ENCODE assay signal across 17 cellular contexts in the genomic region with DNA sequence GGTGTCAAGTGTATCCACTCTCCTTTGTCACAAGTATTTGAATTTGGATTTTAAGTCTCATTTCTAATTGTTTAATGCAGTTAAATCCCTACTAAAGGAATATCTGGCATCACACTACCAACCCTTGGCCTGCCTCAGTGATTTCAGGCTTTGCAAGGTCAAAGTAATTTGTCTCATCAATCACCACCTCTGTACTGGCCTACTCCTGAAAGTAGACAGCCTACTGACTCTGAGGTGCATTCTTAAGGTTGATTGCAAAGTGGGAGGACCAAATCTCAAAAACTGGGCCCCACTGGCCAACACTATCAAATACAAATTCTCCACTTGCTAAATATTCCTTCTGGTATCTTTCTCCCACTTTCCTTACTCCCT. TPM values are rescaled to one million over a fixed set of nuclear protein-coding genes. Genes with fewer than 3 reads are reported as not detected.
DNase-seq lines count a peak whose midpoint lies in the region; ATAC-seq and TF ChIP-seq lines count a peak whose summit lies in the region.
"Had no signal": no experiment of that assay in that cellular context is flagged by ENCODE, and none has a peak within 500 bp of the region (broad histone marks: within the 10 kb centered on the region; RNA-seq: fewer than 3 reads in every experiment).

No MANE protein-coding gene starts in this region.

- intact Hi-C loops in activated CD8-positive, alpha-beta T cell treated with anti-CD3 and anti-CD28 coated beads for 36 hours (cut with micrococcal nuclease) = loop anchor here (1.0 kb wide), 1 partner anchor 96 kb away; no protein-coding TSS in a partner anchor

- no peak overlapping the region for H3K4me3 ChIP-seq in Karpas-422 (ENCODE audit: low read length)
- H3K4me3 ChIP-seq: HAP-1, spleen, suprapubic skin had no signal

- ATAC-seq in activated CD8-positive, alpha-beta T cell treated with anti-CD3 and anti-CD28 coated beads for 36 hours = peak; percentile 20
- no peak for ATAC-seq in activated CD8-positive, alpha-beta T cell treated with anti-CD3 and anti-CD28 coated beads, Interleukin-2, amount 10 ng/mL, durations not matched to agents 7 days and 5 days
- ATAC-seq in GM21576 (IDR thresholded peaks at IDR 0.05; ENCODE audit: unreplicated experiment) (peak; percentile 27), HG03354 (IDR thresholded peaks at IDR 0.05; ENCODE audit: poor library complexity, severe bottlenecking, unreplicated experiment) (peak; percentile 34), T-cell (replicated peaks in 1 of 4) (no peak)
- peak; percentile 27 to 31 for ATAC-seq in stimulated activated naive B cell treated with anti-CD40 and anti-IgM and Interleukin-4, amounts not matched to agents 10 μg/mL and 1 μg/mL and 100 μg/mL, for 72 hours (replicated peaks)

- H3K9me3 ChIP-seq in Karpas-422 (ENCODE audit: low read length) = no peaks in the 10 kb centered on the region
- H3K9me3 ChIP-seq: HAP-1, spleen, suprapubic skin had no signal

- no peaks in the 10 kb centered on the region for H3K79me2 ChIP-seq in Karpas-422 (ENCODE audit: low read length)

- H3K27me3 Mint-ChIP-seq in activated CD8-positive, alpha-beta T cell treated with anti-CD3 and anti-CD28 coated beads for 36 hours = no peaks in the 10 kb centered on the region
- H3K27me3 Mint-ChIP-seq in activated CD8-positive, alpha-beta T cell treated with anti-CD3 and anti-CD28 coated beads, Interleukin-2, amount 10 ng/mL, durations not matched to agents 7 days and 5 days (ENCODE audit: low read depth) = no peaks in the 10 kb centered on the region
- H3K27me3 Mint-ChIP-seq in stimulated activated naive B cell treated with anti-CD40 and anti-IgM and Interleukin-4, amounts not matched to agents 10 μg/mL and 1 μg/mL and 100 μg/mL, for 72 hours = no peaks in the 10 kb centered on the region
- H3K27me3 Mint-ChIP-seq in T-cell = no peaks in the 10 kb centered on the region

- CTCF ChIA-PET in activated CD8-positive, alpha-beta T cell treated with anti-CD3 and anti-CD28 coated beads for 36 hours (lab: Charles Lee) = interaction anchor here (0.8 to 6.5 kb wide), 4 partner anchors 9 to 536 kb away, joined by 3 to 61 read pairs (median 4); a partner anchor contains a TSS
- CTCF ChIA-PET in activated CD8-positive, alpha-beta T cell treated with anti-CD3 and anti-CD28 coated beads, Interleukin-2, amount 10 ng/mL, durations not matched to agents 7 days and 5 days (lab: Charles Lee) = interaction anchor here (1.3 to 6.1 kb wide), 2 partner anchors 96 to 208 kb away, joined by 4 to 66 read pairs; a partner anchor contains a TSS
- CTCF ChIA-PET in T-cell (lab: Charles Lee) = interaction anchor here (0.6 to 4.0 kb wide), 4 partner anchors 11 to 360 kb away, joined by 3 to 18 read pairs (median 8); a partner anchor contains a TSS

- peaks cover 3% of the 10 kb centered on the region for H3K4me1 Mint-ChIP-seq in activated CD8-positive, alpha-beta T cell treated with anti-CD3 and anti-CD28 coated beads for 36 hours (ENCODE audit: low read depth)
- H3K4me1 Mint-ChIP-seq in activated CD8-positive, alpha-beta T cell treated with anti-CD3 and anti-CD28 coated beads, Interleukin-2, amount 10 ng/mL, durations not matched to agents 7 days and 5 days (ENCODE audit: low read depth) = no peaks in the 10 kb centered on the region
- no peaks in the 10 kb centered on the region for H3K4me1 Mint-ChIP-seq in stimulated activated naive B cell treated with anti-CD40 and anti-IgM and Interleukin-4, amounts not matched to agents 10 μg/mL and 1 μg/mL and 100 μg/mL, for 72 hours
- peaks cover 0 to 6% (median 4%) of the 10 kb centered on the region in 3 donors for H3K4me1 Mint-ChIP-seq in T-cell

- no peaks in the 10 kb centered on the region for H3K36me3 Mint-ChIP-seq in activated CD8-positive, alpha-beta T cell treated with anti-CD3 and anti-CD28 coated beads for 36 hours (ENCODE audit: low read depth)
- no peaks in the 10 kb centered on the region for H3K36me3 Mint-ChIP-seq in activated CD8-positive, alpha-beta T cell treated with anti-CD3 and anti-CD28 coated beads, Interleukin-2, amount 10 ng/mL, durations not matched to agents 7 days and 5 days (ENCODE audit: low read depth)
- H3K36me3 Mint-ChIP-seq in stimulated activated naive B cell treated with anti-CD40 and anti-IgM and Interleukin-4, amounts not matched to agents 10 μg/mL and 1 μg/mL and 100 μg/mL, for 72 hours = no peaks in the 10 kb centered on the region
- H3K36me3 Mint-ChIP-seq in T-cell = no peaks in the 10 kb centered on the region

- H3K36me3 ChIP-seq in Karpas-422 (ENCODE audit: insufficient read depth, low read length) = no peaks in the 10 kb centered on the region
- H3K36me3 ChIP-seq: HAP-1, spleen, suprapubic skin had no signal

- no peaks in the 10 kb centered on the region for H3K9me3 Mint-ChIP-seq in activated CD8-positive, alpha-beta T cell treated with anti-CD3 and anti-CD28 coated beads for 36 hours
- H3K9me3 Mint-ChIP-seq in activated CD8-positive, alpha-beta T cell treated with anti-CD3 and anti-CD28 coated beads, Interleukin-2, amount 10 ng/mL, durations not matched to agents 7 days and 5 days (ENCODE audit: insufficient read depth) = no peaks in the 10 kb centered on the region
- no peaks in the 10 kb centered on the region for H3K9me3 Mint-ChIP-seq in stimulated activated naive B cell treated with anti-CD40 and anti-IgM and Interleukin-4, amounts not matched to agents 10 μg/mL and 1 μg/mL and 100 μg/mL, for 72 hours
- no peaks in the 10 kb centered on the region for H3K9me3 Mint-ChIP-seq in T-cell
- H3K9me3 Mint-ChIP-seq: T-helper 2 cell treated with Interferon-gamma antibody and Interleukin-4, amounts not matched to agents 5 μg/mL and 100 μg/mL, for 36 hours had no signal

- no peak overlapping the region for H3K4me3 Mint-ChIP-seq in activated CD8-positive, alpha-beta T cell treated with anti-CD3 and anti-CD28 coated beads for 36 hours
- H3K4me3 Mint-ChIP-seq in activated CD8-positive, alpha-beta T cell treated with anti-CD3 and anti-CD28 coated beads, Interleukin-2, amount 10 ng/mL, durations not matched to agents 7 days and 5 days = no peak overlapping the region
- H3K4me3 Mint-ChIP-seq in stimulated activated naive B cell treated with anti-CD40 and anti-IgM and Interleukin-4, amounts not matched to agents 10 μg/mL and 1 μg/mL and 100 μg/mL, for 72 hours = no peak overlapping the region
- H3K4me3 Mint-ChIP-seq in T-cell = no peak overlapping the region
- H3K4me3 Mint-ChIP-seq: T-helper 2 cell treated with Interferon-gamma antibody and Interleukin-4, amounts not matched to agents 5 μg/mL and 100 μg/mL, for 36 hours had no signal

- H3K9me2 ChIP-seq in Karpas-422 (replicated peaks; ENCODE audit: insufficient read depth, low read length) = no peaks in the 10 kb centered on the region

- no peak for TF ChIP-seq CTCF in activated CD8-positive, alpha-beta T cell treated with anti-CD3 and anti-CD28 coated beads for 36 hours (IDR thresholded peaks at IDR 0.05)

- no peak overlapping the region for H3K27ac ChIP-seq in Karpas-422 (ENCODE audit: low read length)
- H3K27ac ChIP-seq: KMS-11, spleen, suprapubic skin had no signal

- H3K9ac ChIP-seq in Karpas-422 (ENCODE audit: low read length) = no peak overlapping the region
- H3K9ac ChIP-seq: KMS-11 had no signal

- DNase-seq in activated CD8-positive, alpha-beta T cell treated with anti-CD3 and anti-CD28 coated beads for 36 hours = no peak
- no peak for DNase-seq in activated CD8-positive, alpha-beta T cell treated with anti-CD3 and anti-CD28 coated beads, Interleukin-2, amount 10 ng/mL, durations not matched to agents 7 days and 5 days
- DNase-seq in stimulated activated naive B cell treated with anti-CD40 and anti-IgM and Interleukin-4, amounts not matched to agents 10 μg/mL and 1 μg/mL and 100 μg/mL, for 72 hours = no peak
- DNase-seq in T-cell (no peak), Karpas-422 (no peak), activated gamma-delta T cell treated with Interleukin-2 at 50 U/mL for 16 hours (no peak)
- DNase-seq: activated CD4-positive, alpha-beta T cell treated with anti-CD3 and anti-CD28 coated beads, Interleukin-2, amount 50 U/mL, for 4 hours; effector CD4-positive, alpha-beta T cell; GDM1; spleen had no signal

- no peak overlapping the region for H3K27ac Mint-ChIP-seq in activated CD8-positive, alpha-beta T cell treated with anti-CD3 and anti-CD28 coated beads for 36 hours
- H3K27ac Mint-ChIP-seq in activated CD8-positive, alpha-beta T cell treated with anti-CD3 and anti-CD28 coated beads, Interleukin-2, amount 10 ng/mL, durations not matched to agents 7 days and 5 days = no peak overlapping the region
- H3K27ac Mint-ChIP-seq in stimulated activated naive B cell treated with anti-CD40 and anti-IgM and Interleukin-4, amounts not matched to agents 10 μg/mL and 1 μg/mL and 100 μg/mL, for 72 hours = no peak overlapping the region
- H3K27ac Mint-ChIP-seq in T-cell = no peak overlapping the region
- H3K27ac Mint-ChIP-seq: T-helper 2 cell treated with Interferon-gamma antibody and Interleukin-4, amounts not matched to agents 5 μg/mL and 100 μg/mL, for 36 hours had no signal

- H3K27me3 ChIP-seq in Karpas-422 (ENCODE audit: low read length) = no peaks in the 10 kb centered on the region
- H3K27me3 ChIP-seq: spleen, suprapubic skin had no signal

- no peak overlapping the region for H3K4me2 ChIP-seq in Karpas-422 (ENCODE audit: low read depth, low read length, poor library complexity, severe bottlenecking)
- H3K4me2 ChIP-seq: KMS-11 had no signal

- no peak overlapping the region for H2AFZ ChIP-seq in Karpas-422 (ENCODE audit: low read length)

- H3K4me1 ChIP-seq in Karpas-422 (ENCODE audit: low read length) = no peaks in the 10 kb centered on the region
- H3K4me1 ChIP-seq: HAP-1, spleen had no signal

- POLR2A ChIA-PET in activated CD8-positive, alpha-beta T cell treated with anti-CD3 and anti-CD28 coated beads for 36 hours (lab: Charles Lee) = interaction anchor here (1.7 kb wide), 1 partner anchor 96 kb away, joined by 6 read pairs; no protein-coding TSS in a partner anchor
- POLR2A ChIA-PET in activated CD8-positive, alpha-beta T cell treated with anti-CD3 and anti-CD28 coated beads, Interleukin-2, amount 10 ng/mL, durations not matched to agents 7 days and 5 days (lab: Charles Lee) = no interaction called here
- POLR2A ChIA-PET in T-cell (lab: Charles Lee) = no interaction called here

- H4K20me1 ChIP-seq in Karpas-422 (ENCODE audit: insufficient read depth, low read depth, low read length) = no peaks in the 10 kb centered on the region

RNA-seq across cellular contexts. Expression of a gene that starts 0.9 kb away (rescaled TPM):
- total RNA-seq in activated CD8-positive, alpha-beta T cell treated with anti-CD3 and anti-CD28 coated beads for 36 hours = not detected
- total RNA-seq in activated CD8-positive, alpha-beta T cell treated with anti-CD3 and anti-CD28 coated beads, Interleukin-2, amount 10 ng/mL, durations not matched to agents 7 days and 5 days = not detected
- total RNA-seq in T-cell = not detected
- total RNA-seq in Karpas-422 (2014; rRNA removed; shearing (Covaris generic); ENCODE audit: low replicate concordance) = not detected in 2 replicates
- total RNA-seq: osteoblast, spleen, suprapubic skin had no signal

RNA-seq across cellular contexts. Expression of a gene that starts 28.3 kb away (rescaled TPM):
- not detected for total RNA-seq in activated CD8-positive, alpha-beta T cell treated with anti-CD3 and anti-CD28 coated beads for 36 hours
- not detected for total RNA-seq in activated CD8-positive, alpha-beta T cell treated with anti-CD3 and anti-CD28 coated beads, Interleukin-2, amount 10 ng/mL, durations not matched to agents 7 days and 5 days
- total RNA-seq in T-cell = not detected
- total RNA-seq in Karpas-422 (2014; rRNA removed; shearing (Covaris generic); ENCODE audit: low replicate concordance) = not detected in 2 replicates
- total RNA-seq: spleen had no signal

Comparison
In these comparisons a context has a peak if more than half of its experiments do, and no peak if none do; other contexts are left out.
1. ATAC-seq: peak in activated CD8-positive, alpha-beta T cell treated with anti-CD3 and anti-CD28 coated beads for 36 hours (single experiment), GM21576 (single experiment), HG03354 (single experiment) and stimulated activated naive B cell treated with anti-CD40 and anti-IgM and Interleukin-4, amounts not matched to agents 10 μg/mL and 1 μg/mL and 100 μg/mL, for 72 hours (2 of 2); none in activated CD8-positive, alpha-beta T cell treated with anti-CD3 and anti-CD28 coated beads, Interleukin-2, amount 10 ng/mL, durations not matched to agents 7 days and 5 days (single experiment) and T-cell (0 of 4).